In genomic region chr9:129071526-129072131, GRCh38 we compare ENCODE assay signal across 13 cellular contexts. TPM values are rescaled to one million over a fixed set of nuclear protein-coding genes. Genes with fewer than 3 reads are reported as not detected.
DNase-seq lines count a peak whose midpoint lies in the region; ATAC-seq, FAIRE-seq and TF ChIP-seq lines count a peak whose summit lies in the region.
"Had no signal": no experiment of that assay in that cellular context is flagged by ENCODE, and none has a peak within 500 bp of the region (broad histone marks: within the 10 kb centered on the region; RNA-seq: fewer than 3 reads in every experiment).

No MANE protein-coding gene starts in this region.

- 55% methylated on average over 10 of the region's 10 CpGs; no CpG with 5 or more reads in 1 of the 2 experiments for WGBS in H1 (ENCODE audit: extremely low coverage in 1 of 2, insufficient coverage in 1 of 2, insufficient read length in 1 of 2, insufficient replicate concordance in 2 of 2, low coverage in 1 of 2, low lambda C conversion rate in 2 of 2, missing lambda C conversion rate in 1 of 2), 2 experiments
- 85% methylated on average over 10 of the region's 10 CpGs for WGBS in thymus
- 67 to 73% (median 71%) methylated on average over 10 of the region's 10 CpGs for WGBS in ovary, 3 donors

- no peak for TF ChIP-seq EP300 in H1 (IDR thresholded peaks at IDR 0.05; ENCODE audit: borderline replicate concordance in 1 of 2, low read depth in 2 of 2, low read length in 2 of 2)
- TF ChIP-seq EP300 in ovary (IDR thresholded peaks at IDR 0.05), result no peak

- no peak overlapping the region for H4K5ac ChIP-seq in H1 (ENCODE audit: insufficient read length, low read depth, low read length)

- H3K27me3 ChIP-seq in cardiac muscle cell (no peaks in the 10 kb centered on the region), NT2/D1 (ENCODE audit: insufficient read depth, insufficient read length) (no peaks in the 10 kb centered on the region), H1 (replicated peaks in 1 of 4; ENCODE audit: control insufficient read depth in 3 of 4, extremely low read depth in 1 of 4, insufficient read depth in 3 of 4, low read length in 3 of 4) (no peaks in the 10 kb centered on the region), thymus (ENCODE audit: control insufficient read depth, insufficient read depth) (no peaks in the 10 kb centered on the region), ovary (no peaks in the 10 kb centered on the region)
- H3K27me3 ChIP-seq: MG63 had no signal

- H3K27ac ChIP-seq in cardiac muscle cell, result peak overlapping the region; percentile 68
- peak overlapping the region; percentile 47; the same call in 1 of the 2 replicates for H3K27ac ChIP-seq in H1 (ENCODE audit: low read depth, low read length)
- peak overlapping the region; percentile 50 for H3K27ac ChIP-seq in thymus (ENCODE audit: low read depth)
- no peak overlapping the region for H3K27ac ChIP-seq in ovary
- H3K27ac ChIP-seq: psoas muscle had no signal

- H3K79me1 ChIP-seq in H1 (ENCODE audit: low read depth, low read length), result no peaks in the 10 kb centered on the region

- H2BK12ac ChIP-seq in H1 (ENCODE audit: low read depth, low read length), result peak overlapping the region; percentile 89; the same call in 1 of the 2 replicates

- H3K4me1 ChIP-seq in cardiac muscle cell (ENCODE audit: low read depth) (no peaks in the 10 kb centered on the region), NT2/D1 (ENCODE audit: insufficient read depth, insufficient read length) (peaks cover 29% of the 10 kb centered on the region), H1 (replicated peaks in 1 of 4; ENCODE audit: control insufficient read depth in 3 of 4, insufficient read depth in 4 of 4, low read length in 3 of 4) (peaks cover 6 to 19% (median 17%) of the 10 kb centered on the region in 4 experiments), thymus (ENCODE audit: control insufficient read depth, insufficient read depth, low read length) (peaks cover 38% of the 10 kb centered on the region), ovary (ENCODE audit: insufficient read depth) (no peaks in the 10 kb centered on the region)
- H3K4me1 ChIP-seq: psoas muscle had no signal

- no peaks in the 10 kb centered on the region for H3K79me2 ChIP-seq in H1 (ENCODE audit: control insufficient read depth in 1 of 2, insufficient read depth in 2 of 2, low read length in 2 of 2)

- intact Hi-C loops in Right ventricle myocardium inferior (cut with DNase I) (no loop called here), ovary (cut with DNase I) (no loop called here)

- no peak for TF ChIP-seq RAD21 in H1 (IDR thresholded peaks at IDR 0.05 in 1 of 2, conservative IDR thresholded peaks at IDR 0.05 in 1 of 2; ENCODE audit: low read depth in 2 of 2, low read length in 2 of 2)

- H4K91ac ChIP-seq in H1 (replicated peaks; ENCODE audit: insufficient read length, low read length), result no peak overlapping the region

- H4K20me1 ChIP-seq in H1 (replicated peaks in 1 of 2; ENCODE audit: control insufficient read depth in 1 of 2, insufficient read depth in 2 of 2, low read length in 2 of 2), result peaks cover 1 to 5% of the 10 kb centered on the region in 2 experiments

- peak overlapping the region; percentile 63 for H3K9ac ChIP-seq in NT2/D1 (ENCODE audit: insufficient read length, low read depth)
- H3K9ac ChIP-seq in H1 (replicated peaks in 1 of 4; ENCODE audit: extremely low read depth in 1 of 4, low read depth in 3 of 4, low read length in 3 of 4), result peak overlapping the region in 3 of 4 experiments; percentile 4 to 50 (median 10); a peak in 4 of 7 replicates

- no peak overlapping the region for H3K4ac ChIP-seq in H1 (replicated peaks; ENCODE audit: insufficient read length, low read depth, low read length)

- ATAC-seq in Right ventricle myocardium inferior, result no peak
- no peak for ATAC-seq in GM18498 (IDR thresholded peaks at IDR 0.05; ENCODE audit: unreplicated experiment)

- no peak for FAIRE-seq in H1 (lab: Jason Lieb, UNC)
- FAIRE-seq: astrocyte had no signal

- H3K9me3 ChIP-seq in cardiac muscle cell (ENCODE audit: low read depth) (no peaks in the 10 kb centered on the region), NT2/D1 (ENCODE audit: insufficient read depth, low read length) (no peaks in the 10 kb centered on the region), H1 (ENCODE audit: insufficient read depth in 2 of 2, low read depth in 1 of 2, low read length in 1 of 2) (no peaks in the 10 kb centered on the region), thymus (ENCODE audit: control insufficient read depth) (no peaks in the 10 kb centered on the region), ovary (no peaks in the 10 kb centered on the region)
- H3K9me3 ChIP-seq: MG63, psoas muscle had no signal

- CTCF ChIA-PET in H1 (lab: Charles Lee; ENCODE audit: partially characterized antibody), result interaction anchor here (0.9 to 1.4 kb wide), 2 partner anchors 17 to 26 kb away, joined by 3 to 6 read pairs; no protein-coding TSS in a partner anchor

- H3K4me3 ChIP-seq in cardiac muscle cell (no peak overlapping the region), NT2/D1 (ENCODE audit: insufficient read length, low read depth) (no peak overlapping the region), H1 (ENCODE audit: extremely low read depth in 1 of 4, insufficient read depth in 2 of 4, low read depth in 3 of 4, low read length in 4 of 4) (peak overlapping the region in 1 of 4 experiments; percentile 33; a peak in 2 of 8 replicates), thymus (ENCODE audit: low read length) (no peak overlapping the region), ovary (no peak overlapping the region)
- H3K4me3 ChIP-seq: MG63, psoas muscle had no signal

- H2BK15ac ChIP-seq in H1 (ENCODE audit: low read length), result no peak overlapping the region

- no peaks in the 10 kb centered on the region for H3K23me2 ChIP-seq in H1 (ENCODE audit: low read depth, low read length)

- no peak overlapping the region; the same call in 1 of the 2 replicates for H2BK20ac ChIP-seq in H1 (ENCODE audit: low read length)

- H2AFZ ChIP-seq in H1 (ENCODE audit: low read length), result no peak overlapping the region

- peak overlapping the region; percentile 36 for H3K18ac ChIP-seq in H1 (ENCODE audit: extremely low read depth, low read length)

- H3K4me2 ChIP-seq in H1 (ENCODE audit: insufficient read depth in 1 of 2, low read depth in 2 of 2, low read length in 2 of 2), result peak overlapping the region; percentile 63 to 81

- peaks cover 9% of the 10 kb centered on the region for H3K36me3 ChIP-seq in cardiac muscle cell
- H3K36me3 ChIP-seq in NT2/D1 (ENCODE audit: insufficient read depth, insufficient read length, low read length), result peaks cover 33% of the 10 kb centered on the region
- H3K36me3 ChIP-seq in H1 (ENCODE audit: control insufficient read depth in 2 of 4, insufficient read depth in 4 of 4, low read length in 3 of 4), result peaks cover 0 to 16% (median 5%) of the 10 kb centered on the region in 4 experiments; a peak in 4 of 8 replicates
- peaks cover 19% of the 10 kb centered on the region for H3K36me3 ChIP-seq in thymus (ENCODE audit: control insufficient read depth, insufficient read depth)
- no peaks in the 10 kb centered on the region for H3K36me3 ChIP-seq in ovary
- H3K36me3 ChIP-seq: MG63 had no signal

- no peak overlapping the region for H2AK5ac ChIP-seq in H1 (ENCODE audit: low read depth, low read length)

- DNase-seq in cardiac muscle cell (ENCODE audit: low read depth in 1 of 2, low spot score in 1 of 2) (no peak), Right ventricle myocardium inferior (ENCODE audit: missing footprints) (no peak), NT2/D1 (ENCODE audit: low read depth, low spot score) (peak; percentile 84), H1 (ENCODE audit: low read depth in 1 of 2, low spot score in 2 of 2) (peak; percentile 66 to 78), ovary (no peak), occipital lobe (lab: John Stamatoyannopoulos, UW) (no peak)
- DNase-seq: EL, islet precursor cell, MG63, psoas muscle had no signal

- no peak overlapping the region for H3K14ac ChIP-seq in H1 (ENCODE audit: insufficient read length)

- POLR2A ChIA-PET in H1 (lab: Charles Lee; ENCODE audit: partially characterized antibody), result interaction anchor here (1.0 to 2.2 kb wide), 3 partner anchors 9 to 67 kb away, joined by 3 to 12 read pairs (median 4); partner anchors contain the start of gene DOLPP1

- no peak overlapping the region for H2BK120ac ChIP-seq in H1 (replicated peaks; ENCODE audit: low read depth, low read length)

- TF ChIP-seq POLR2A in H1 (IDR thresholded peaks at IDR 0.05; ENCODE audit: control extremely low read depth in 1 of 2, low read depth in 2 of 2, low read length in 2 of 2) (no peak), ovary (IDR thresholded peaks at IDR 0.05) (no peak)

- peak overlapping the region; percentile 85; the same call in 1 of the 2 replicates for H2BK5ac ChIP-seq in H1 (ENCODE audit: low read depth, low read length)

- no peak for TF ChIP-seq CTCF in cardiac muscle cell (IDR thresholded peaks at IDR 0.05; ENCODE audit: low read depth, low read length)
- no peak for TF ChIP-seq CTCF in H1 (IDR thresholded peaks at IDR 0.05; ENCODE audit: control extremely low read depth in 1 of 3, insufficient read depth in 1 of 3, low read depth in 1 of 3, low read length in 3 of 3)
- no peak for TF ChIP-seq CTCF in ovary (IDR thresholded peaks at IDR 0.05)

- no peak overlapping the region for H3K23ac ChIP-seq in H1 (ENCODE audit: insufficient read length)

- H4K8ac ChIP-seq in H1 (ENCODE audit: extremely low read depth, insufficient read depth, low read length), result peak overlapping the region; percentile 54; the same call in 1 of the 2 replicates

- H3K56ac ChIP-seq in H1 (replicated peaks; ENCODE audit: insufficient read length, low read depth, low read length), result no peak overlapping the region

RNA-seq across cellular contexts. Expression of gene DOLPP1, which starts 9.3 kb away (rescaled TPM):
- total RNA-seq in cardiac muscle cell, result 18.0 and 19.3 TPM in 2 replicates
- 9.5 and 19.0 TPM in 2 replicates for polyA plus RNA-seq in cardiac muscle cell
- total RNA-seq in Right ventricle myocardium inferior, result 6.8 TPM
- total RNA-seq in H1 (2021; fragmentation: NEBNext Ultra II Directional; extraction: Animal tissue kit (Norgen Biotek cat#: 25700)), result 36.0 and 38.8 TPM in 2 replicates
- polyA plus RNA-seq in H1 (2011; rRNA removed), result 45.3 and 56.0 TPM in 2 replicates
- polyA plus RNA-seq in H1 (2011; cell fraction: cytosol; rRNA removed), result 43.8 TPM
- 56.1 TPM for polyA plus RNA-seq in H1 (2011; cell fraction: nucleus; rRNA removed)
- 20.0 to 27.5 TPM (median 25.5 TPM) in 4 replicates for polyA plus RNA-seq in H1 (2012, experiment 1 of 2)
- polyA plus RNA-seq in H1 (2012, experiment 2 of 2), result 37.9 TPM
- polyA plus RNA-seq in H1 (2013, experiment 1 of 2), result 52.3 TPM
- polyA plus RNA-seq in H1 (2013, experiment 2 of 2), result 56.7 TPM
- polyA minus RNA-seq in H1 (2011; rRNA and poly(A)+ RNA removed), result 34.8 and 38.2 TPM in 2 replicates
- 15.0 TPM for polyA minus RNA-seq in H1 (2011; cell fraction: cytosol; rRNA and poly(A)+ RNA removed)
- 17.3 TPM for polyA minus RNA-seq in H1 (2011; cell fraction: nucleus; rRNA and poly(A)+ RNA removed)
- polyA plus RNA-seq in thymus, result 9.6 TPM
- 10 to 100 TPM in 3 of 7 donors, 1 to 10 TPM in 4; 3.3 to 16.2 (median 9.4) TPM for total RNA-seq in ovary
- 1 to 10 TPM; 6.8 to 8.6 TPM for polyA plus RNA-seq in ovary
- 16.5 TPM for total RNA-seq in occipital lobe

RNA-seq across cellular contexts. Expression of gene MIGA2, which starts 35.2 kb away (rescaled TPM):
- 65.8 and 69.8 TPM in 2 replicates for total RNA-seq in cardiac muscle cell
- 44.7 and 48.7 TPM in 2 replicates for polyA plus RNA-seq in cardiac muscle cell
- total RNA-seq in Right ventricle myocardium inferior, result 38.2 TPM
- 30.9 and 39.0 TPM in 2 replicates for total RNA-seq in H1 (2021; fragmentation: NEBNext Ultra II Directional; extraction: Animal tissue kit (Norgen Biotek cat#: 25700))
- polyA plus RNA-seq in H1 (2011; rRNA removed), result 24.6 and 36.6 TPM in 2 replicates
- 31.0 TPM for polyA plus RNA-seq in H1 (2011; cell fraction: cytosol; rRNA removed)
- polyA plus RNA-seq in H1 (2011; cell fraction: nucleus; rRNA removed), result 271 TPM
- polyA plus RNA-seq in H1 (2012, experiment 1 of 2), result 23.6 to 37.7 TPM (median 30.3 TPM) in 4 replicates
- 23.7 TPM for polyA plus RNA-seq in H1 (2012, experiment 2 of 2)
- polyA plus RNA-seq in H1 (2013, experiment 1 of 2), result 18.7 TPM
- polyA plus RNA-seq in H1 (2013, experiment 2 of 2), result 16.5 TPM
- polyA minus RNA-seq in H1 (2011; rRNA and poly(A)+ RNA removed), result 11.5 and 21.2 TPM in 2 replicates
- 8.1 TPM for polyA minus RNA-seq in H1 (2011; cell fraction: cytosol; rRNA and poly(A)+ RNA removed)
- 51.4 TPM for polyA minus RNA-seq in H1 (2011; cell fraction: nucleus; rRNA and poly(A)+ RNA removed)
- polyA plus RNA-seq in thymus, result 43.0 TPM
- total RNA-seq in ovary, result 10 to 100 TPM; 18.7 to 36.5 (median 25.5) TPM
- polyA plus RNA-seq in ovary, result 10 to 100 TPM in 1 of 2 donors, 1 to 10 TPM in 1; 2.5 to 21.7 TPM
- 18.4 TPM for total RNA-seq in occipital lobe

RNA-seq across cellular contexts. Expression of gene CRAT, which starts 39.0 kb away (rescaled TPM):
- total RNA-seq in cardiac muscle cell (81.6 and 92.8 TPM in 2 replicates), Right ventricle myocardium inferior (85.5 TPM), ovary (10 to 100 TPM; 23.0 to 42.7 (median 39.1) TPM), occipital lobe (13.6 TPM)
- polyA plus RNA-seq in cardiac muscle cell (80.6 and 85.2 TPM in 2 replicates), H1 (2011; rRNA removed) (17.3 and 25.5 TPM in 2 replicates), thymus (9.4 TPM), ovary (10 to 100 TPM; 28.7 to 29.9 TPM)
- total RNA-seq in H1 (2021; fragmentation: NEBNext Ultra II Directional; extraction: Animal tissue kit (Norgen Biotek cat#: 25700)), result 7.2 and 8.2 TPM in 2 replicates
- 9.3 TPM for polyA plus RNA-seq in H1 (2011; cell fraction: cytosol; rRNA removed)
- 18.3 TPM for polyA plus RNA-seq in H1 (2011; cell fraction: nucleus; rRNA removed)
- 6.8 to 14.2 TPM (median 11.5 TPM) in 4 replicates for polyA plus RNA-seq in H1 (2012, experiment 1 of 2)
- 10.0 TPM for polyA plus RNA-seq in H1 (2012, experiment 2 of 2)
- polyA plus RNA-seq in H1 (2013, experiment 1 of 2), result 6.5 TPM
- 5.5 TPM for polyA plus RNA-seq in H1 (2013, experiment 2 of 2)
- 7.9 and 9.6 TPM in 2 replicates for polyA minus RNA-seq in H1 (2011; rRNA and poly(A)+ RNA removed)
- polyA minus RNA-seq in H1 (2011; cell fraction: cytosol; rRNA and poly(A)+ RNA removed), result 7.9 TPM
- polyA minus RNA-seq in H1 (2011; cell fraction: nucleus; rRNA and poly(A)+ RNA removed), result 5.3 TPM

RNA-seq across cellular contexts. Expression of gene PTPA, which starts 39.6 kb away (rescaled TPM):
- total RNA-seq in cardiac muscle cell (197 and 257 TPM in 2 replicates), Right ventricle myocardium inferior (194 TPM), ovary (100 to 1,000 TPM in 3 of 7 donors, 10 to 100 TPM in 4; 32.1 to 107 (median 89.2) TPM), occipital lobe (57.9 TPM)
- polyA plus RNA-seq in cardiac muscle cell (144 and 156 TPM in 2 replicates), H1 (2011; rRNA removed) (114 and 158 TPM in 2 replicates), thymus (70.1 TPM), ovary (10 to 100 TPM; 62.9 to 97.8 TPM)
- 145 and 156 TPM in 2 replicates for total RNA-seq in H1 (2021; fragmentation: NEBNext Ultra II Directional; extraction: Animal tissue kit (Norgen Biotek cat#: 25700))
- polyA plus RNA-seq in H1 (2011; cell fraction: cytosol; rRNA removed), result 152 TPM
- 155 TPM for polyA plus RNA-seq in H1 (2011; cell fraction: nucleus; rRNA removed)
- 115 to 156 TPM (median 139 TPM) in 4 replicates for polyA plus RNA-seq in H1 (2012, experiment 1 of 2)
- 167 TPM for polyA plus RNA-seq in H1 (2012, experiment 2 of 2)
- polyA plus RNA-seq in H1 (2013, experiment 1 of 2), result 80.6 TPM
- 76.5 TPM for polyA plus RNA-seq in H1 (2013, experiment 2 of 2)
- 144 and 187 TPM in 2 replicates for polyA minus RNA-seq in H1 (2011; rRNA and poly(A)+ RNA removed)
- 83.3 TPM for polyA minus RNA-seq in H1 (2011; cell fraction: cytosol; rRNA and poly(A)+ RNA removed)
- 60.0 TPM for polyA minus RNA-seq in H1 (2011; cell fraction: nucleus; rRNA and poly(A)+ RNA removed)

RNA-seq across cellular contexts. Expression of gene SH3GLB2, which starts 43.5 kb away (rescaled TPM):
- 132 and 203 TPM in 2 replicates for total RNA-seq in cardiac muscle cell
- polyA plus RNA-seq in cardiac muscle cell, result 182 and 187 TPM in 2 replicates
- 32.4 TPM for total RNA-seq in Right ventricle myocardium inferior
- total RNA-seq in H1 (2021; fragmentation: NEBNext Ultra II Directional; extraction: Animal tissue kit (Norgen Biotek cat#: 25700)), result 52.7 and 54.9 TPM in 2 replicates
- 79.9 and 95.9 TPM in 2 replicates for polyA plus RNA-seq in H1 (2011; rRNA removed)
- polyA plus RNA-seq in H1 (2011; cell fraction: cytosol; rRNA removed), result 70.3 TPM
- 212 TPM for polyA plus RNA-seq in H1 (2011; cell fraction: nucleus; rRNA removed)
- 30.6 to 57.9 TPM (median 53.7 TPM) in 4 replicates for polyA plus RNA-seq in H1 (2012, experiment 1 of 2)
- 34.8 TPM for polyA plus RNA-seq in H1 (2012, experiment 2 of 2)
- polyA plus RNA-seq in H1 (2013, experiment 1 of 2), result 32.9 TPM
- 31.8 TPM for polyA plus RNA-seq in H1 (2013, experiment 2 of 2)
- polyA minus RNA-seq in H1 (2011; rRNA and poly(A)+ RNA removed), result 25.4 and 33.3 TPM in 2 replicates
- 31.9 TPM for polyA minus RNA-seq in H1 (2011; cell fraction: cytosol; rRNA and poly(A)+ RNA removed)
- polyA minus RNA-seq in H1 (2011; cell fraction: nucleus; rRNA and poly(A)+ RNA removed), result 44.1 TPM
- polyA plus RNA-seq in thymus, result 134 TPM
- total RNA-seq in ovary, result 100 to 1,000 TPM in 2 of 7 donors, 10 to 100 TPM in 5; 57.8 to 105 (median 88.8) TPM
- polyA plus RNA-seq in ovary, result 100 to 1,000 TPM in 1 of 2 donors, 10 to 100 TPM in 1; 11.8 to 112 TPM
- 56.6 TPM for total RNA-seq in occipital lobe

Comparison
In these comparisons a context has a peak if more than half of its experiments do, and no peak if none do; other contexts are left out.
1. DNase-seq: peak in NT2/D1 (single experiment) and H1 (2 of 2); none in cardiac muscle cell (0 of 2), Right ventricle myocardium inferior (single experiment), ovary (0 of 5) and occipital lobe (single experiment).
2. H3K27ac ChIP-seq: peak in cardiac muscle cell (single experiment), H1 (single experiment) and thymus (single experiment); none in ovary (0 of 2).